In genomic region chr9:120792898-120793765, GRCh38 we compare ENCODE assay signal across 8 cellular contexts. TPM values are rescaled to one million over a fixed set of nuclear protein-coding genes. Genes with fewer than 3 reads are reported as not detected.
A peak's percentile ranks its signal among the peaks of the same experiment; 100 is the strongest.
DNase-seq lines count a peak whose midpoint lies in the region; ATAC-seq, FAIRE-seq and TF ChIP-seq lines count a peak whose summit lies in the region.

Gene FBXW2 (minus strand): TSS chr9:120793416. CDS start chr9:120788258, 5,158 bp downstream.

- DNase-seq in AG09309 (ENCODE audit: low read depth) (peak; percentile 43), NCI-H446 (lab: John Stamatoyannopoulos, UW) (peak; percentile 13 to 76), cerebellar nuclear complex (lab: John Stamatoyannopoulos, UW) (peak; percentile 25 to 83), keratinocyte (ENCODE audit: low read depth, low spot score) (peak; percentile 38)
- peak; percentile 71 for DNase-seq in activated CD4-positive, alpha-beta T cell treated with anti-CD3 and anti-CD28 coated beads for 1 hour
- peak; percentile 85 to 94 (median 86) for DNase-seq in stimulated activated CD4-positive, alpha-beta T cell treated with anti-CD3 and anti-CD28 coated beads, Interleukin-12 subunit alpha, Interleukin-12 subunit beta, amount 100 ng/mL, for 48 hours (ENCODE audit: low read depth in 2 of 3, low spot score in 1 of 3)

- H3K4me3 ChIP-seq in AG09309 (ENCODE audit: control insufficient read depth, low read depth, low read length), result peak within 1 kb of the TSS; percentile 78
- peak within 1 kb of the TSS; percentile 83 to 98 (median 97) for H3K4me3 ChIP-seq in keratinocyte (ENCODE audit: control insufficient read depth in 2 of 3, extremely low read depth in 1 of 3, insufficient read depth in 2 of 3, low read depth in 1 of 3, low read length in 3 of 3)

- dilution Hi-C loops in keratinocyte (cut with MboI; ENCODE audit: extremely low pct_ligation_motif_present, low sequenced_read_pairs), result no loop called here

- no peaks in the 10 kb centered on the region for H3K9me1 ChIP-seq in keratinocyte (ENCODE audit: control insufficient read depth, extremely low read depth, insufficient read depth, low read length)

- peak within 1 kb of the TSS; percentile 98 for H2AFZ ChIP-seq in keratinocyte (ENCODE audit: control insufficient read depth, low read length)

- H3K27ac ChIP-seq in keratinocyte (ENCODE audit: control insufficient read depth, insufficient read depth, low read length), result peak within 1 kb of the TSS; percentile 93

- H3K4me2 ChIP-seq in keratinocyte (ENCODE audit: control insufficient read depth, extremely low read depth, insufficient read depth, low read depth, low read length), result peak within 1 kb of the TSS; percentile 86

- TF ChIP-seq CTCF in AG09309 (IDR thresholded peaks at IDR 0.05; ENCODE audit: control insufficient read depth, insufficient read depth, low read depth, low read length, missing control alignments), result no peak
- no peak for TF ChIP-seq CTCF in keratinocyte (optimal IDR thresholded peaks at IDR 0.05 in 1 of 3, IDR thresholded peaks at IDR 0.05 in 1 of 3, conservative IDR thresholded peaks at IDR 0.05 in 1 of 3; ENCODE audit: extremely low read depth in 1 of 3, insufficient read depth in 2 of 3, low read length in 3 of 3)

- H3K27me3 ChIP-seq in keratinocyte (ENCODE audit: control insufficient read depth, extremely low read depth, insufficient read depth, low read length), result no peaks in the 10 kb centered on the region

- H3K79me2 ChIP-seq in keratinocyte (ENCODE audit: control insufficient read depth, insufficient read depth, low read length), result peaks cover 57% of the 10 kb centered on the region

- no peak for FAIRE-seq in keratinocyte (lab: Jason Lieb, UNC)

- H3K4me1 ChIP-seq in keratinocyte (ENCODE audit: control insufficient read depth, extremely low read depth, insufficient read depth, low read length), result peaks cover 13% of the 10 kb centered on the region

- no peaks in the 10 kb centered on the region for H3K9me3 ChIP-seq in keratinocyte (ENCODE audit: control insufficient read depth, low read depth, low read length)

- peak within 1 kb of the TSS; percentile 94 for H3K9ac ChIP-seq in keratinocyte (ENCODE audit: control insufficient read depth, extremely low read depth, insufficient read depth, low read length)

- no peaks in the 10 kb centered on the region for H4K20me1 ChIP-seq in keratinocyte (ENCODE audit: control insufficient read depth, extremely low read depth, insufficient read depth, low read length)

- peaks cover 5 to 6% of the 10 kb centered on the region in 2 experiments for H3K36me3 ChIP-seq in keratinocyte (ENCODE audit: control insufficient read depth in 2 of 2, extremely low read depth in 1 of 2, insufficient read depth in 2 of 2, low read length in 2 of 2)

- peak; percentile 96 for ATAC-seq in GM19023 (IDR thresholded peaks at IDR 0.05; ENCODE audit: unreplicated experiment)
- ATAC-seq in HG03196 (IDR thresholded peaks at IDR 0.05; ENCODE audit: unreplicated experiment), result peak; percentile 92

RNA-seq across cellular contexts. Expression of gene FBXW2, which starts in this region (rescaled TPM):
- 45.0 to 68.3 TPM (median 59.9 TPM) in 3 replicates for polyA plus RNA-seq in keratinocyte
- polyA plus RNA-seq in keratinocyte (2011; ENCODE audit: low read depth), result 23.5 TPM
- polyA plus RNA-seq in keratinocyte (2011; cell fraction: cytosol; rRNA removed), result 44.1 and 58.3 TPM in 2 replicates
- polyA plus RNA-seq in keratinocyte (2011; cell fraction: nucleus; rRNA removed), result 52.7 and 57.8 TPM in 2 replicates
- polyA plus RNA-seq in keratinocyte (2012; ENCODE audit: low replicate concordance), result 24.2 and 41.3 TPM in 2 replicates
- 49.1 to 88.5 TPM (median 56.9 TPM) in 3 replicates for polyA minus RNA-seq in keratinocyte
- polyA minus RNA-seq in keratinocyte (2011; cell fraction: cytosol; rRNA and poly(A)+ RNA removed), result 30.7 TPM
- polyA minus RNA-seq in keratinocyte (2011; cell fraction: nucleus; rRNA and poly(A)+ RNA removed), result 22.1 and 42.6 TPM in 2 replicates

Comparison
In these comparisons a context has a peak if more than half of its experiments do, and no peak if none do; other contexts are left out.
1. Peak in every context shown above with its lines: DNase-seq, ATAC-seq, H3K4me3 ChIP-seq and H3K27ac ChIP-seq.